ENCODE assay signal across 34 cellular contexts in genomic region chr14:27134200-27134599, GRCh38.
"Had no signal": no experiment of that assay in that cellular context is flagged by ENCODE, and none has a peak within 500 bp of the region (broad histone marks: within the 10 kb centered on the region; RNA-seq: fewer than 3 reads in every experiment).

No MANE protein-coding gene starts in this region.

- H3K27me3 ChIP-seq: MG63 had no signal

- H3K9me3 ChIP-seq: MG63 had no signal

- H3K36me3 ChIP-seq: MG63 had no signal

- DNase-seq: Karpas-422, Kasumi-1, MG63, MM.1S, MV-4-11, NCI-H1048, NCI-H1092, NCI-H1092 treated with DMSO at 0.1 percent for 48 hours, NCI-H1105, NCI-H1105 treated with DMSO at 0.1 percent for 48 hours, NCI-H1417, NCI-H1417 treated with DMSO at 0.1 percent for 48 hours, NCI-H1436, NCI-H1436 treated with DMSO at 0.1 percent for 48 hours, NCI-H146, NCI-H1694, NCI-H1694 treated with DMSO at 0.1 percent for 48 hours, NCI-H187, NCI-H187 treated with DMSO at 0.1 percent for 48 hours, NCI-H1930, NCI-H2029, NCI-H2029 treated with DMSO at 0.1 percent for 48 hours, NCI-H2081, NCI-H2081 treated with DMSO at 0.1 percent for 48 hours, NCI-H2107, NCI-H2171, NCI-H2171 treated with DMSO at 0.1 percent for 48 hours, NCI-H2227 treated with DMSO at 0.1 percent for 48 hours, NCI-H226, NCI-H345, NCI-H446, NCI-H446 treated with DMSO at 0.1 percent for 48 hours, NCI-H510A, NCI-H510A treated with DMSO at 0.1 percent for 48 hours had no signal

- H3K4me3 ChIP-seq: MG63 had no signal
